In the genomic region with DNA sequence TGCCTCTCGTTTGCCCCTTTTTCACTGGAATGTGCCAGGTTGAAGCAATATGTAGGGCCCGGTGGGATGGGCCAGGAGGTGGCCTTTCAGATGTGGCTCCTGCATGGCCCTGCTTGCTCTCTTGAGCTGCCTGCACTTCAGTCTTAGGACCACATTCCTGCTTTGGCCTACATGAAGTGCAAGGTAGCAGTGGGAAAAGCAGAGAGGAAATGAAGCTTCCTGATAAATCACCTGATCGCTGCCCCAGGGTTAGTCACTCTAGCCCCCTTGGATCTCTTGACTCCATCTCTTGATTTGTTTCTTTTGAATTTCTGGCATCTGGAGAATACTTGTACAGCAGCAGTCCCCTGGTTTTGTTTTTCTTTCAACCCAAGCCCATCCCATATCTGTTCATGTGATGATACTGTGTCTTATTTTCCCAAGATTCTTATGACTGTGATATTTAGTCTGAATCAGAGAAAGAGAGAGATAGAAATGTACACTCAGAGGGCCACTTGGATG, we compare ENCODE assay signal across 1 cellular context.
TF ChIP-seq lines count a peak whose summit lies in the region.

No MANE protein-coding gene starts in this region.

TF ChIP-seq in H1, 55 proteins besides CTCF, POLR2A, EP300 and RAD21:
- no peak for TF ChIP-seq EGR1 (IDR thresholded peaks at IDR 0.05; ENCODE audit: borderline replicate concordance, low read depth, low read length)
- TF ChIP-seq TEAD4 (IDR thresholded peaks at IDR 0.05; ENCODE audit: low read depth, low read length), result peak; percentile 40; the same call in 1 of the 2 replicates
